In genomic region chr14:20801726-20802125, GRCh38 we compare ENCODE assay signal across 1 cellular context.
A peak's percentile ranks its signal among the peaks of the same experiment; 100 is the strongest.
TF ChIP-seq lines count a peak whose summit lies in the region.

No MANE protein-coding gene starts in this region.

TF ChIP-seq in K562, 482 proteins besides CTCF, POLR2A, EP300 and RAD21:
- TF ChIP-seq ELK1 (CRISPR knock-in tag; IDR thresholded peaks at IDR 0.05) (no peak), NCOA1 (IDR thresholded peaks at IDR 0.05; ENCODE audit: low read depth) (no peak), FOXK2 (conservative IDR thresholded peaks at IDR 0.05 in 1 of 2, IDR thresholded peaks at IDR 0.05 in 1 of 2; ENCODE audit: low read depth in 2 of 2) (0 out of 4 replicates have a peak, but pooled peaks of 1 of the 2 experiments have one; percentile 21), PTTG1 (tag; IDR thresholded peaks at IDR 0.05; ENCODE audit: low read depth) (no peak), E2F6 (IDR thresholded peaks at IDR 0.05; ENCODE audit: borderline replicate concordance in 1 of 2, extremely low read depth in 1 of 2, insufficient read depth in 1 of 2, insufficient read length in 1 of 2, low read depth in 1 of 2, low read length in 1 of 2, poor library complexity in 1 of 2, severe bottlenecking in 1 of 2) (peak in 1 of 2 experiments; percentile 19), ZNF778 (CRISPR knock-in tag; IDR thresholded peaks at IDR 0.05) (no peak), BHLHE40 (IDR thresholded peaks at IDR 0.05; ENCODE audit: low read length) (0 out of 2 replicates have a peak, but pooled peaks have one; percentile 9), TSC22D4 (tag; IDR thresholded peaks at IDR 0.05) (no peak), L3MBTL2 (IDR thresholded peaks at IDR 0.05) (0 out of 2 replicates have a peak, but pooled peaks have one; percentile 15), ATF1 (CRISPR knock-in tag; IDR thresholded peaks at IDR 0.05) (no peak), ATF1 (tag; IDR thresholded peaks at IDR 0.05) (peak; percentile 58), ZBTB7A (IDR thresholded peaks at IDR 0.05; ENCODE audit: borderline replicate concordance, control insufficient read depth, low read depth, low read length) (no peak), CREB1 (IDR thresholded peaks at IDR 0.05) (peak; percentile 45), CREB1 (CRISPR knock-in tag; IDR thresholded peaks at IDR 0.05) (peak; percentile 35; the same call in 1 of the 2 replicates), KDM5B (IDR thresholded peaks at IDR 0.05; ENCODE audit: insufficient replicate concordance, low read depth, low read length) (peak; percentile 28), TAF1 (IDR thresholded peaks at IDR 0.05; ENCODE audit: control insufficient read depth, extremely low read depth, insufficient read depth, low read length, severe bottlenecking) (peak; percentile 32), TEAD4 (IDR thresholded peaks at IDR 0.05; ENCODE audit: low read length) (0 out of 2 replicates have a peak, but pooled peaks have one; percentile 10), TEAD4 (CRISPR knock-in tag; IDR thresholded peaks at IDR 0.05; ENCODE audit: borderline replicate concordance) (no peak), CTBP1 (IDR thresholded peaks at IDR 0.05; ENCODE audit: borderline replicate concordance) (0 out of 2 replicates have a peak, but pooled peaks have one; percentile 10), CTCFL (IDR thresholded peaks at IDR 0.05; ENCODE audit: borderline replicate concordance, insufficient read depth, low read depth, low read length, poor library complexity, severe bottlenecking) (no peak), NELFE (IDR thresholded peaks at IDR 0.05; ENCODE audit: insufficient read depth, insufficient read length) (no peak), PHF21A (IDR thresholded peaks at IDR 0.05; ENCODE audit: borderline replicate concordance, low read depth) (no peak), SREBF1 (IDR thresholded peaks at IDR 0.05; ENCODE audit: borderline replicate concordance, low read depth, low read length) (no peak), ZBTB12 (CRISPR knock-in tag; IDR thresholded peaks at IDR 0.05) (no peak), KAT2B (IDR thresholded peaks at IDR 0.05; ENCODE audit: low read depth, low read length) (no peak), CREM (IDR thresholded peaks at IDR 0.05; ENCODE audit: low read depth) (peak; percentile 75), HDGF (IDR thresholded peaks at IDR 0.05) (0 out of 2 replicates have a peak, but pooled peaks have one; percentile 1), NFXL1 (CRISPR knock-in tag; IDR thresholded peaks at IDR 0.05) (no peak), ZC3H8 (IDR thresholded peaks at IDR 0.05) (no peak), MTA1 (IDR thresholded peaks at IDR 0.05; ENCODE audit: borderline replicate concordance) (peak; percentile 67)
- TF ChIP-seq, protein P1, sequence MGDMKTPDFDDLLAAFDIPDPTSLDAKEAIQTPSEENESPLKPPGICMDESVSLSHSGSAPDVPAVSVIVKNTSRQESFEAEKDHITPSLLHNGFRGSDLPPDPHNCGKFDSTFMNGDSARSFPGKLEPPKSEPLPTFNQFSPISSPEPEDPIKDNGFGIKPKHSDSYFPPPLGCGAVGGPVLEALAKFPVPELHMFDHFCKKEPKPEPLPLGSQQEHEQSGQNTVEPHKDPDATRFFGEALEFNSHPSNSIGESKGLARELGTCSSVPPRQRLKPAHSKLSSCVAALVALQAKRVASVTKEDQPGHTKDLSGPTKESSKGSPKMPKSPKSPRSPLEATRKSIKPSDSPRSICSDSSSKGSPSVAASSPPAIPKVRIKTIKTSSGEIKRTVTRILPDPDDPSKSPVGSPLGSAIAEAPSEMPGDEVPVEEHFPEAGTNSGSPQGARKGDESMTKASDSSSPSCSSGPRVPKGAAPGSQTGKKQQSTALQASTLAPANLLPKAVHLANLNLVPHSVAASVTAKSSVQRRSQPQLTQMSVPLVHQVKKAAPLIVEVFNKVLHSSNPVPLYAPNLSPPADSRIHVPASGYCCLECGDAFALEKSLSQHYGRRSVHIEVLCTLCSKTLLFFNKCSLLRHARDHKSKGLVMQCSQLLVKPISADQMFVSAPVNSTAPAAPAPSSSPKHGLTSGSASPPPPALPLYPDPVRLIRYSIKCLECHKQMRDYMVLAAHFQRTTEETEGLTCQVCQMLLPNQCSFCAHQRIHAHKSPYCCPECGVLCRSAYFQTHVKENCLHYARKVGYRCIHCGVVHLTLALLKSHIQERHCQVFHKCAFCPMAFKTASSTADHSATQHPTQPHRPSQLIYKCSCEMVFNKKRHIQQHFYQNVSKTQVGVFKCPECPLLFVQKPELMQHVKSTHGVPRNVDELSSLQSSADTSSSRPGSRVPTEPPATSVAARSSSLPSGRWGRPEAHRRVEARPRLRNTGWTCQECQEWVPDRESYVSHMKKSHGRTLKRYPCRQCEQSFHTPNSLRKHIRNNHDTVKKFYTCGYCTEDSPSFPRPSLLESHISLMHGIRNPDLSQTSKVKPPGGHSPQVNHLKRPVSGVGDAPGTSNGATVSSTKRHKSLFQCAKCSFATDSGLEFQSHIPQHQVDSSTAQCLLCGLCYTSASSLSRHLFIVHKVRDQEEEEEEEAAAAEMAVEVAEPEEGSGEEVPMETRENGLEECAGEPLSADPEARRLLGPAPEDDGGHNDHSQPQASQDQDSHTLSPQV (IDR thresholded peaks at IDR 0.05), result peak; percentile 23; the same call in 1 of the 2 replicates
- TF ChIP-seq, protein P2, sequence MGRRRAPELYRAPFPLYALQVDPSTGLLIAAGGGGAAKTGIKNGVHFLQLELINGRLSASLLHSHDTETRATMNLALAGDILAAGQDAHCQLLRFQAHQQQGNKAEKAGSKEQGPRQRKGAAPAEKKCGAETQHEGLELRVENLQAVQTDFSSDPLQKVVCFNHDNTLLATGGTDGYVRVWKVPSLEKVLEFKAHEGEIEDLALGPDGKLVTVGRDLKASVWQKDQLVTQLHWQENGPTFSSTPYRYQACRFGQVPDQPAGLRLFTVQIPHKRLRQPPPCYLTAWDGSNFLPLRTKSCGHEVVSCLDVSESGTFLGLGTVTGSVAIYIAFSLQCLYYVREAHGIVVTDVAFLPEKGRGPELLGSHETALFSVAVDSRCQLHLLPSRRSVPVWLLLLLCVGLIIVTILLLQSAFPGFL (CRISPR knock-in tag; IDR thresholded peaks at IDR 0.05), result no peak
